Comparison of ENCODE assay signal across 12 cellular contexts in the genomic region with DNA sequence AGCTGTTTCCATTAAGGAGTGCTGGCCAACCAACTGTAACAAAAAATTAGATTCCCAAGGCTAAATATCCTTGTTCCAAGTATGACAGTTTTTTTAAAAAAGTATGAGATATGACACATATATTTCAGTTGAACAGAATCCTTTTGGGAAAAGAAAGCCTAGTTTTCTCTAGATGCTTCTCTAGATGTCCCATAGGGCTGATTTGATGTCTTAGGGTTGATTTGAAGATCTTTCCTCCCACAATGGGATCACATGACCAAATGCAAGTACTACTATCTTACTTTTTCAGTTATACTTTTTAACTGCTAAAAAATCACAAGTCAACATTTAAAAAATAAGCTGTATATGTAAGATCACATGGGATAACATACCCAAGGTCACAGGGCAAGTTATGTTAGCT. TPM values are rescaled to one million over a fixed set of nuclear protein-coding genes. Genes with fewer than 3 reads are reported as not detected.
DNase-seq lines count a peak whose midpoint lies in the region; FAIRE-seq and TF ChIP-seq lines count a peak whose summit lies in the region.
"Had no signal": no experiment of that assay in that cellular context is flagged by ENCODE, and none has a peak within 500 bp of the region (broad histone marks: within the 10 kb centered on the region; RNA-seq: fewer than 3 reads in every experiment).

No MANE protein-coding gene starts in this region.

- H3K27ac ChIP-seq in BLaER1 treated with 17β-estradiol and CSF1 and Interleukin-3, amounts not matched to agents 10 nM and 100 nM, result peak overlapping the region in 3 of 11 experiments; percentile 98 to 100 (median 99); a peak in 6 of 22 replicates
- H3K27ac ChIP-seq: suprapubic skin had no signal

- peaks cover 15 to 49% (median 29%) of the 10 kb centered on the region in 10 experiments for H3K4me1 ChIP-seq in BLaER1 treated with 17β-estradiol and CSF1 and Interleukin-3, amounts not matched to agents 10 nM and 100 nM
- H3K4me1 ChIP-seq in adipocyte (ENCODE audit: control insufficient read depth, insufficient read depth, low read length) (peaks cover 29% of the 10 kb centered on the region), mononuclear cell (ENCODE audit: insufficient read depth, low read length) (peaks cover 17% of the 10 kb centered on the region)

- H4K20me1 ChIP-seq in BLaER1 treated with 17β-estradiol and CSF1 and Interleukin-3, amounts not matched to agents 10 nM and 100 nM, result peaks cover 8 to 83% (median 72%) of the 10 kb centered on the region in 11 experiments; a peak in 18 of 22 replicates

- no peak for TF ChIP-seq CTCF in GM12865 (IDR thresholded peaks at IDR 0.05; ENCODE audit: insufficient read depth, low read depth, low read length, missing control alignments)

- H3K9me3 ChIP-seq in BLaER1 treated with 17β-estradiol and CSF1 and Interleukin-3, amounts not matched to agents 10 nM and 100 nM (replicated peaks in 1 of 11), result no peaks in the 10 kb centered on the region
- no peaks in the 10 kb centered on the region for H3K9me3 ChIP-seq in adipocyte (ENCODE audit: control insufficient read depth, low read length)
- no peaks in the 10 kb centered on the region for H3K9me3 ChIP-seq in mononuclear cell (ENCODE audit: low read depth, low read length)
- H3K9me3 ChIP-seq: suprapubic skin had no signal

- H3K36me3 ChIP-seq in BLaER1 treated with 17β-estradiol and CSF1 and Interleukin-3, amounts not matched to agents 10 nM and 100 nM, result peaks cover 12 to 82% (median 24%) of the 10 kb centered on the region in 11 experiments
- peaks cover 29% of the 10 kb centered on the region for H3K36me3 ChIP-seq in adipocyte (ENCODE audit: control insufficient read depth, insufficient read depth, low read length, severe bottlenecking)

- FAIRE-seq in RCC 7860 (lab: Jason Lieb, UNC), result no peak
- FAIRE-seq: bronchial epithelial cell had no signal

- no peak for DNase-seq in GM12865 (ENCODE audit: low read depth)
- no peak for DNase-seq in adipocyte (ENCODE audit: low read depth)
- DNase-seq in HK-2 (ENCODE audit: unreplicated experiment), result no peak
- DNase-seq in RCC 7860 (ENCODE audit: low spot score), result no peak
- DNase-seq in G401 (ENCODE audit: low spot score), result no peak
- DNase-seq: NCI-H2029; NCI-H524 treated with DMSO at 0.1 percent for 48 hours; stimulated activated CD4-positive, alpha-beta T cell treated with anti-CD3 and anti-CD28 coated beads, Interleukin-2, amount 100 ng/mL, for 24 hours had no signal

- H3K27me3 ChIP-seq in BLaER1 treated with 17β-estradiol and CSF1 and Interleukin-3, amounts not matched to agents 10 nM and 100 nM, result no peaks in the 10 kb centered on the region
- no peaks in the 10 kb centered on the region for H3K27me3 ChIP-seq in adipocyte (replicated peaks; ENCODE audit: control insufficient read depth, insufficient read depth, low read length)
- no peaks in the 10 kb centered on the region for H3K27me3 ChIP-seq in mononuclear cell (ENCODE audit: insufficient read depth, low read length)
- H3K27me3 ChIP-seq: suprapubic skin had no signal

- in situ Hi-C loops in G401 (cut with HindIII; ENCODE audit: low sequenced_read_pairs), result no loop called here

- H3K9ac ChIP-seq in BLaER1 treated with 17β-estradiol and CSF1 and Interleukin-3, amounts not matched to agents 10 nM and 100 nM, result peak overlapping the region in 3 of 11 experiments; percentile 98 to 100 (median 100); a peak in 6 of 22 replicates
- H3K9ac ChIP-seq in adipocyte (ENCODE audit: low read length), result peak overlapping the region; percentile 90

- peak overlapping the region in 6 of 11 experiments; percentile 2 to 94 (median 78); a peak in 8 of 22 replicates for H3K4me2 ChIP-seq in BLaER1 treated with 17β-estradiol and CSF1 and Interleukin-3, amounts not matched to agents 10 nM and 100 nM

- peak overlapping the region in 3 of 10 experiments; percentile 82 to 88 (median 85); a peak in 6 of 20 replicates for H3K4me3 ChIP-seq in BLaER1 treated with 17β-estradiol and CSF1 and Interleukin-3, amounts not matched to agents 10 nM and 100 nM
- peak overlapping the region; percentile 94 for H3K4me3 ChIP-seq in GM12865 (ENCODE audit: low read depth, low read length)
- H3K4me3 ChIP-seq in adipocyte (ENCODE audit: low read length), result peak overlapping the region; percentile 91
- H3K4me3 ChIP-seq in mononuclear cell (ENCODE audit: low read length), result peak overlapping the region; percentile 84
- H3K4me3 ChIP-seq: suprapubic skin had no signal

RNA-seq across cellular contexts. Expression of gene NAMPT, which starts 3.7 kb away (rescaled TPM):
- 1,699 TPM for total RNA-seq in mononuclear cell
- 107 and 111 TPM in 2 replicates for total RNA-seq in G401 (2014; rRNA removed; shearing (Covaris generic))

Comparison
In these comparisons a context has a peak if more than half of its experiments do, and no peak if none do; other contexts are left out.
1. RNA of gene NAMPT, which starts 3.7 kb away (total RNA-seq): 1,699 TPM in mononuclear cell (single experiment); 107 to 111 TPM in G401; every median in the first group is over 10 times any median in the second.